8 cellular contexts compared by ENCODE assay signal in genomic region chr3:132723024-132723462, GRCh38. TPM values are rescaled to one million over a fixed set of nuclear protein-coding genes. Genes with fewer than 3 reads are reported as not detected.
DNase-seq lines count a peak whose midpoint lies in the region; ATAC-seq and TF ChIP-seq lines count a peak whose summit lies in the region.

No MANE protein-coding gene starts in this region.

- no peak overlapping the region for H3K4me3 ChIP-seq in KMS-11 (IDR thresholded peaks at IDR 0.05; ENCODE audit: insufficient read depth, low read depth, low read length)
- H3K4me3 ChIP-seq in coronary artery: peak overlapping the region; percentile 88

- peaks cover 15% of the 10 kb centered on the region for H3K4me1 ChIP-seq in KMS-11 (ENCODE audit: low read depth, poor library complexity, severe bottlenecking)

- H3K27ac Mint-ChIP-seq in natural killer cell treated with Interleukin-12 subunit alpha and Interleukin-12 subunit beta and Interleukin-15 and Interleukin-18, amount 100 ng/mL, for 72 hours: peak overlapping the region; percentile 74 to 82

- ATAC-seq in GM18907 (IDR thresholded peaks at IDR 0.05; ENCODE audit: unreplicated experiment) (peak; percentile 1), GM21619 (IDR thresholded peaks at IDR 0.05; ENCODE audit: unreplicated experiment) (no peak)
- no peak for ATAC-seq in natural killer cell treated with Interleukin-12 subunit alpha and Interleukin-12 subunit beta and Interleukin-15 and Interleukin-18, amount 100 ng/mL, for 72 hours

- H3K79me2 ChIP-seq in KMS-11 (ENCODE audit: insufficient read depth, low read depth): no peaks in the 10 kb centered on the region

- no peak for DNase-seq in coronary artery (ENCODE audit: low spot score)
- no peak for DNase-seq in natural killer cell treated with Interleukin-12 subunit alpha and Interleukin-12 subunit beta and Interleukin-15 and Interleukin-18, amount 100 ng/mL, for 72 hours (ENCODE audit: low spot score)
- DNase-seq in stimulated activated naive CD4-positive, alpha-beta T cell (lab: John Stamatoyannopoulos, UW): no peak
- DNase-seq in activated CD4-positive, CD25-positive, alpha-beta regulatory T cell treated with anti-CD3 and anti-CD28 coated beads, Interleukin-2, amount 50 U/mL, for 72 hours: no peak
- no peak for DNase-seq in C1 segment of cervical spinal cord (lab: John Stamatoyannopoulos, UW)

- TF ChIP-seq CTCF in KMS-11 (conservative IDR thresholded peaks at IDR 0.05; ENCODE audit: low read depth, low read length): no peak
- TF ChIP-seq CTCF in coronary artery (IDR thresholded peaks at IDR 0.05): no peak

- H3K27ac ChIP-seq in KMS-11: no peak overlapping the region
- H3K27ac ChIP-seq in coronary artery: peak overlapping the region; percentile 65 to 95

- no peaks in the 10 kb centered on the region for H4K20me1 ChIP-seq in KMS-11 (ENCODE audit: insufficient read depth)

- no peaks in the 10 kb centered on the region for H3K27me3 Mint-ChIP-seq in natural killer cell treated with Interleukin-12 subunit alpha and Interleukin-12 subunit beta and Interleukin-15 and Interleukin-18, amount 100 ng/mL, for 72 hours

- no peaks in the 10 kb centered on the region for H3K9me3 Mint-ChIP-seq in natural killer cell treated with Interleukin-12 subunit alpha and Interleukin-12 subunit beta and Interleukin-15 and Interleukin-18, amount 100 ng/mL, for 72 hours

- no peaks in the 10 kb centered on the region for H3K27me3 ChIP-seq in KMS-11 (ENCODE audit: insufficient read depth, low read depth)

- peak overlapping the region; percentile 88 for H3K4me3 Mint-ChIP-seq in natural killer cell treated with Interleukin-12 subunit alpha and Interleukin-12 subunit beta and Interleukin-15 and Interleukin-18, amount 100 ng/mL, for 72 hours

- peak overlapping the region; percentile 81 for H3K4me2 ChIP-seq in KMS-11

- H3K9ac ChIP-seq in KMS-11: no peak overlapping the region

- H3K36me3 Mint-ChIP-seq in natural killer cell treated with Interleukin-12 subunit alpha and Interleukin-12 subunit beta and Interleukin-15 and Interleukin-18, amount 100 ng/mL, for 72 hours: no peaks in the 10 kb centered on the region

- no peaks in the 10 kb centered on the region for H3K36me3 ChIP-seq in KMS-11 (ENCODE audit: insufficient read depth)

- peak overlapping the region; percentile 82 for H2AFZ ChIP-seq in KMS-11 (ENCODE audit: low read depth)

- peaks cover 19 to 26% of the 10 kb centered on the region in 2 donors for H3K4me1 Mint-ChIP-seq in natural killer cell treated with Interleukin-12 subunit alpha and Interleukin-12 subunit beta and Interleukin-15 and Interleukin-18, amount 100 ng/mL, for 72 hours (ENCODE audit: low read depth in 2 of 2)

RNA-seq across cellular contexts. Expression of gene NPHP3, which starts 0.8 kb away (rescaled TPM):
- 10 to 100 TPM; 14.0 to 14.9 TPM for total RNA-seq in natural killer cell treated with Interleukin-12 subunit alpha and Interleukin-12 subunit beta and Interleukin-15 and Interleukin-18, amount 100 ng/mL, for 72 hours
